Comparison of ENCODE assay signal across 15 cellular contexts in genomic region chr22:26239561-26239960, GRCh38.
DNase-seq lines count a peak whose midpoint lies in the region; ATAC-seq, FAIRE-seq and TF ChIP-seq lines count a peak whose summit lies in the region.
"Had no signal": no experiment of that assay in that cellular context is flagged by ENCODE, and none has a peak within 500 bp of the region (broad histone marks: within the 10 kb centered on the region; RNA-seq: fewer than 3 reads in every experiment).

No MANE protein-coding gene starts in this region.

- TF ChIP-seq CTCF in astrocyte (IDR thresholded peaks at IDR 0.05; ENCODE audit: insufficient read depth, low read depth, low read length) (no peak), body of pancreas (IDR thresholded peaks at IDR 0.05) (no peak), prostate gland (IDR thresholded peaks at IDR 0.05) (no peak)

- no peak overlapping the region for H3K4me3 Mint-ChIP-seq in astrocyte (ENCODE audit: unreplicated experiment)
- H3K4me3 Mint-ChIP-seq: CD8-positive, alpha-beta memory T cell had no signal

- intact Hi-C loops in body of pancreas (cut with DNase I) (no loop called here), prostate gland (cut with DNase I) (no loop called here)

- no peak for TF ChIP-seq POLR2A in body of pancreas (IDR thresholded peaks at IDR 0.05)
- no peak for TF ChIP-seq POLR2A in erythroblast (IDR thresholded peaks at IDR 0.05; ENCODE audit: low read length)
- no peak for TF ChIP-seq POLR2A in prostate gland (IDR thresholded peaks at IDR 0.05)

- DNase-seq in DMS 273 (lab: John Stamatoyannopoulos, UW; ENCODE audit: unreplicated experiment): peak; percentile 33
- DNase-seq in DMS 273 treated with DMSO at 0.1 percent for 48 hours (lab: John Stamatoyannopoulos, UW): no peak
- DNase-seq in M059J (ENCODE audit: low read depth): peak; percentile 10
- DNase-seq in astrocyte (ENCODE audit: low read depth): peak; percentile 2
- no peak for DNase-seq in body of pancreas
- no peak for DNase-seq in erythroblast (lab: John Stamatoyannopoulos, UW)
- DNase-seq in prostate gland (ENCODE audit: low spot score): no peak
- DNase-seq: AML-193; Caco-2; CD8-positive, alpha-beta memory T cell; GM23248 had no signal

- no peak overlapping the region for H3K27ac ChIP-seq in astrocyte (ENCODE audit: low read depth, low read length)
- H3K27ac ChIP-seq in body of pancreas: no peak overlapping the region
- H3K27ac ChIP-seq in prostate gland: no peak overlapping the region
- H3K27ac ChIP-seq: 22Rv1, BLaER1, GM23248 had no signal

- H3K27me3 ChIP-seq in astrocyte (ENCODE audit: insufficient read depth, low read length) (no peaks in the 10 kb centered on the region), body of pancreas (no peaks in the 10 kb centered on the region), prostate gland (replicated peaks; ENCODE audit: insufficient read depth) (no peaks in the 10 kb centered on the region)
- H3K27me3 ChIP-seq: BLaER1 had no signal

- FAIRE-seq in astrocyte (lab: Jason Lieb, UNC): no peak
- FAIRE-seq: GM12878, H54 had no signal

- H3K9ac ChIP-seq in astrocyte (ENCODE audit: low read length): no peak overlapping the region
- H3K9ac ChIP-seq: BLaER1, GM23248 had no signal

- H3K79me2 ChIP-seq in astrocyte (ENCODE audit: insufficient read depth, low read length): no peaks in the 10 kb centered on the region

- peaks cover 73% of the 10 kb centered on the region for H3K27me3 Mint-ChIP-seq in astrocyte (ENCODE audit: low read depth, unreplicated experiment)

- no peak overlapping the region for H3K4me2 ChIP-seq in astrocyte (ENCODE audit: low read length)

- H3K9me3 Mint-ChIP-seq in astrocyte (ENCODE audit: unreplicated experiment): peaks cover 1% of the 10 kb centered on the region

- no peak overlapping the region for H3K27ac Mint-ChIP-seq in astrocyte (ENCODE audit: unreplicated experiment)
- H3K27ac Mint-ChIP-seq: CD8-positive, alpha-beta memory T cell had no signal

- no peak overlapping the region for H2AFZ ChIP-seq in astrocyte (ENCODE audit: low read depth, low read length)
- H2AFZ ChIP-seq: GM23248 had no signal

- ATAC-seq in body of pancreas: no peak
- ATAC-seq: GM12878 had no signal

- no peaks in the 10 kb centered on the region for H3K4me1 Mint-ChIP-seq in astrocyte (ENCODE audit: low read depth, unreplicated experiment)
- H3K4me1 Mint-ChIP-seq: CD8-positive, alpha-beta memory T cell had no signal

- H3K4me1 ChIP-seq in astrocyte (ENCODE audit: insufficient read depth, low read length): no peaks in the 10 kb centered on the region
- H3K4me1 ChIP-seq in body of pancreas: no peaks in the 10 kb centered on the region
- H3K4me1 ChIP-seq in prostate gland (replicated peaks): no peaks in the 10 kb centered on the region
- H3K4me1 ChIP-seq: Caco-2 had no signal

- H3K36me3 ChIP-seq in astrocyte (ENCODE audit: insufficient read depth, low read length): no peaks in the 10 kb centered on the region
- no peaks in the 10 kb centered on the region for H3K36me3 ChIP-seq in body of pancreas (replicated peaks in 1 of 2; ENCODE audit: insufficient read depth in 1 of 2, low read depth in 2 of 2)
- H3K36me3 ChIP-seq in prostate gland: no peaks in the 10 kb centered on the region
- H3K36me3 ChIP-seq: BLaER1 had no signal

- H3K36me3 Mint-ChIP-seq in astrocyte (ENCODE audit: low read depth, unreplicated experiment): no peaks in the 10 kb centered on the region
- H3K36me3 Mint-ChIP-seq: CD8-positive, alpha-beta memory T cell had no signal

- no peak overlapping the region for H3K4me3 ChIP-seq in astrocyte (ENCODE audit: insufficient read depth, low read depth, low read length)
- H3K4me3 ChIP-seq in body of pancreas: no peak overlapping the region
- H3K4me3 ChIP-seq in prostate gland: no peak overlapping the region
- H3K4me3 ChIP-seq: BLaER1, GM12878, GM23248 had no signal

- 47 to 48% methylated on average over 4 of the region's 4 CpGs for WGBS in body of pancreas, 2 donors
- WGBS in prostate gland: 61% methylated on average over 4 of the region's 4 CpGs

- H3K9me3 ChIP-seq in astrocyte (ENCODE audit: insufficient read depth, low read depth, low read length): no peaks in the 10 kb centered on the region
- no peaks in the 10 kb centered on the region for H3K9me3 ChIP-seq in body of pancreas
- no peaks in the 10 kb centered on the region for H3K9me3 ChIP-seq in prostate gland
- H3K9me3 ChIP-seq: BLaER1, Caco-2 had no signal

- H4K20me1 ChIP-seq in astrocyte (ENCODE audit: insufficient read depth, low read length): no peaks in the 10 kb centered on the region
- H4K20me1 ChIP-seq: BLaER1 had no signal

Comparison
In these comparisons a context has a peak if more than half of its experiments do, and no peak if none do; other contexts are left out.
1. DNase-seq: peak in DMS 273 (single experiment), M059J (single experiment) and astrocyte (single experiment); none in DMS 273 treated with DMSO at 0.1 percent for 48 hours (single experiment), body of pancreas (0 of 4), erythroblast (0 of 2) and prostate gland (single experiment).